ENCODE assay signal across 1 cellular context in the genomic region with DNA sequence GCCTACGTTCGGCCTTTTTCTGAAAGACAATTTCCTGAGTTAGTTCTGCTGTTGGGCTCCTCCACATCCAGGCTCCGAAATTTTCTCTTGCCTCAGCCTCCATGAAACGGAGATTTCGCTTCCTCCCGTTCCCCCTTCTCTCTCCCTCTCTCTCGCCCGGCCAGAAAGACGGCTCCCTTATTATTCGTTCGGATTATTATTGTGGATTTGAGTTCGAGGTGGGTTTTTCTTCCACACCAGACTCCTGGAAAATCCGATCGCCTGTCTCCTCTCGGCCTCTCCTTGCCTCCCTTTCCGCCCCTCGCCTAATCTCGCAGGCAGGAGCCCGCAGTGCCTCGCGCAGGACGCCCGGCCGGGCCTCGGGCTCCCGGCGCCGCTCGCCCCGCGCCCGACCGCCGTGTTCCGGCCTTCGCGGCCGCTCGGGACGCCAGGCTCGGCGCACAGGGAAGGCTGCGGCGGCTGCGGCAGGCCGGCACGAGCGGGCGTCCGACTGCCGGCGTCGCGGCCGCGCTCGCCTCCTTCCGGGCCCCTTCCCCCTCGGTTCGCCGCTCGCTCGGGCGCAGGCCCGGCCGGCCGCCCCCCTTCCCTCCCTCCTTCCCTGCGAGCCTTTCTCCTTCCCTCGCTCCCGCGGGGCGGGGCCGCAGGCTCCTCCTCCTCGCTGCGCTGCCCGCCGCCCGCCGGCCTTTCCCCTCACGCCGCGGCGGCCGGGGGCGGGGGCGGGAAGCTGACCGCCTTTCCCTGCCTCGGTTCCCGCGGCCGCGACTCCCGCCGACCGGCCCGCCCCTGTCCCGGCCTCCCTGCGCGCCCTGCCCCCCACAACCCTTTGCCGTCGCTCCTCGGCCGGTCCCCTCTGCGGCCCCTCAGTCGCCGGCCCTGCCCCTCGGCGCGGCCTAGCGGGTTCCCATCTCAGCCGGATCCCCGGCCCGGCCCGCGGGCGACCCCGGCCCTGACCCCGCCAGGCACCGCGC.
A peak's percentile ranks its signal among the peaks of the same experiment; 100 is the strongest.
TF ChIP-seq lines count a peak whose summit lies in the region.

A gene with protein sequence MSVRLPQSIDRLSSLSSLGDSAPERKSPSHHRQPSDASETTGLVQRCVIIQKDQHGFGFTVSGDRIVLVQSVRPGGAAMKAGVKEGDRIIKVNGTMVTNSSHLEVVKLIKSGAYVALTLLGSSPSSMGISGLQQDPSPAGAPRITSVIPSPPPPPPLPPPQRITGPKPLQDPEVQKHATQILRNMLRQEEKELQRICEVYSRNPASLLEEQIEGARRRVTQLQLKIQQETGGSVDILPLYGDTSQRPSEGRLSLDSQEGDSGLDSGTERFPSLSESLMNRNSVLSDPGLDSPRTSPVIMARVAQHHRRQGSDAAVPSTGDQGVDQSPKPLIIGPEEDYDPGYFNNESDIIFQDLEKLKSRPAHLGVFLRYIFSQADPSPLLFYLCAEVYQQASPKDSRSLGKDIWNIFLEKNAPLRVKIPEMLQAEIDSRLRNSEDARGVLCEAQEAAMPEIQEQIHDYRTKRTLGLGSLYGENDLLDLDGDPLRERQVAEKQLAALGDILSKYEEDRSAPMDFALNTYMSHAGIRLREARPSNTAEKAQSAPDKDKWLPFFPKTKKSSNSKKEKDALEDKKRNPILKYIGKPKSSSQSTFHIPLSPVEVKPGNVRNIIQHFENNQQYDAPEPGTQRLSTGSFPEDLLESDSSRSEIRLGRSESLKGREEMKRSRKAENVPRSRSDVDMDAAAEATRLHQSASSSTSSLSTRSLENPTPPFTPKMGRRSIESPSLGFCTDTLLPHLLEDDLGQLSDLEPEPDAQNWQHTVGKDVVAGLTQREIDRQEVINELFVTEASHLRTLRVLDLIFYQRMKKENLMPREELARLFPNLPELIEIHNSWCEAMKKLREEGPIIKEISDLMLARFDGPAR (N-terminal part only) (minus strand): TSS at position 492 of the 968 bp plus-strand sequence. CDS start 1,412 bp downstream, outside the sequence.

TF ChIP-seq in HepG2, 621 proteins besides CTCF, POLR2A, EP300 and RAD21 (continued from another document and continues in another):
- no peak for TF ChIP-seq AKNA (CRISPR knock-in tag; IDR thresholded peaks at IDR 0.05; ENCODE audit: borderline replicate concordance)
- no peak for TF ChIP-seq PTBP1 (IDR thresholded peaks at IDR 0.05; ENCODE audit: low read depth, low read length, poor library complexity, severe bottlenecking)
- TF ChIP-seq GLI4 (CRISPR knock-in tag; IDR thresholded peaks at IDR 0.05; ENCODE audit: borderline replicate concordance) = no peak
- no peak for TF ChIP-seq GTF3A (CRISPR knock-in tag; conservative IDR thresholded peaks at IDR 0.05)
- no peak for TF ChIP-seq ZNF44 (CRISPR knock-in tag; IDR thresholded peaks at IDR 0.05)
- TF ChIP-seq DBP (CRISPR knock-in tag; IDR thresholded peaks at IDR 0.05; ENCODE audit: not compliant biosample characterization) = no peak
- TF ChIP-seq TBP (CRISPR knock-in tag; IDR thresholded peaks at IDR 0.05) = no peak
- TF ChIP-seq ZNF549 (CRISPR knock-in tag; IDR thresholded peaks at IDR 0.05) = 0 out of 2 replicates have a peak, but pooled peaks have one; percentile 34
- no peak for TF ChIP-seq ZNF546 (CRISPR knock-in tag; conservative IDR thresholded peaks at IDR 0.05)
- TF ChIP-seq SIX4 (CRISPR knock-in tag; IDR thresholded peaks at IDR 0.05) = no peak
- no peak for TF ChIP-seq GATA4 (IDR thresholded peaks at IDR 0.05; ENCODE audit: borderline replicate concordance, low read depth)
- no peak for TF ChIP-seq CEBPG (CRISPR knock-in tag; IDR thresholded peaks at IDR 0.05)
- TF ChIP-seq, protein P1, sequence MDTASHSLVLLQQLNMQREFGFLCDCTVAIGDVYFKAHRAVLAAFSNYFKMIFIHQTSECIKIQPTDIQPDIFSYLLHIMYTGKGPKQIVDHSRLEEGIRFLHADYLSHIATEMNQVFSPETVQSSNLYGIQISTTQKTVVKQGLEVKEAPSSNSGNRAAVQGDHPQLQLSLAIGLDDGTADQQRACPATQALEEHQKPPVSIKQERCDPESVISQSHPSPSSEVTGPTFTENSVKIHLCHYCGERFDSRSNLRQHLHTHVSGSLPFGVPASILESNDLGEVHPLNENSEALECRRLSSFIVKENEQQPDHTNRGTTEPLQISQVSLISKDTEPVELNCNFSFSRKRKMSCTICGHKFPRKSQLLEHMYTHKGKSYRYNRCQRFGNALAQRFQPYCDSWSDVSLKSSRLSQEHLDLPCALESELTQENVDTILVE (CRISPR knock-in tag; IDR thresholded peaks at IDR 0.05) = peak; percentile 97; the same call in 1 of the 2 replicates
- peak; percentile 52; the same call in 1 of the 2 replicates for TF ChIP-seq DRAP1 (CRISPR knock-in tag; IDR thresholded peaks at IDR 0.05)
- no peak for TF ChIP-seq ZBTB26 (CRISPR knock-in tag; IDR thresholded peaks at IDR 0.05; ENCODE audit: borderline replicate concordance)
- no peak for TF ChIP-seq ZBTB7A (CRISPR knock-in tag; IDR thresholded peaks at IDR 0.05)
- TF ChIP-seq, protein P2, sequence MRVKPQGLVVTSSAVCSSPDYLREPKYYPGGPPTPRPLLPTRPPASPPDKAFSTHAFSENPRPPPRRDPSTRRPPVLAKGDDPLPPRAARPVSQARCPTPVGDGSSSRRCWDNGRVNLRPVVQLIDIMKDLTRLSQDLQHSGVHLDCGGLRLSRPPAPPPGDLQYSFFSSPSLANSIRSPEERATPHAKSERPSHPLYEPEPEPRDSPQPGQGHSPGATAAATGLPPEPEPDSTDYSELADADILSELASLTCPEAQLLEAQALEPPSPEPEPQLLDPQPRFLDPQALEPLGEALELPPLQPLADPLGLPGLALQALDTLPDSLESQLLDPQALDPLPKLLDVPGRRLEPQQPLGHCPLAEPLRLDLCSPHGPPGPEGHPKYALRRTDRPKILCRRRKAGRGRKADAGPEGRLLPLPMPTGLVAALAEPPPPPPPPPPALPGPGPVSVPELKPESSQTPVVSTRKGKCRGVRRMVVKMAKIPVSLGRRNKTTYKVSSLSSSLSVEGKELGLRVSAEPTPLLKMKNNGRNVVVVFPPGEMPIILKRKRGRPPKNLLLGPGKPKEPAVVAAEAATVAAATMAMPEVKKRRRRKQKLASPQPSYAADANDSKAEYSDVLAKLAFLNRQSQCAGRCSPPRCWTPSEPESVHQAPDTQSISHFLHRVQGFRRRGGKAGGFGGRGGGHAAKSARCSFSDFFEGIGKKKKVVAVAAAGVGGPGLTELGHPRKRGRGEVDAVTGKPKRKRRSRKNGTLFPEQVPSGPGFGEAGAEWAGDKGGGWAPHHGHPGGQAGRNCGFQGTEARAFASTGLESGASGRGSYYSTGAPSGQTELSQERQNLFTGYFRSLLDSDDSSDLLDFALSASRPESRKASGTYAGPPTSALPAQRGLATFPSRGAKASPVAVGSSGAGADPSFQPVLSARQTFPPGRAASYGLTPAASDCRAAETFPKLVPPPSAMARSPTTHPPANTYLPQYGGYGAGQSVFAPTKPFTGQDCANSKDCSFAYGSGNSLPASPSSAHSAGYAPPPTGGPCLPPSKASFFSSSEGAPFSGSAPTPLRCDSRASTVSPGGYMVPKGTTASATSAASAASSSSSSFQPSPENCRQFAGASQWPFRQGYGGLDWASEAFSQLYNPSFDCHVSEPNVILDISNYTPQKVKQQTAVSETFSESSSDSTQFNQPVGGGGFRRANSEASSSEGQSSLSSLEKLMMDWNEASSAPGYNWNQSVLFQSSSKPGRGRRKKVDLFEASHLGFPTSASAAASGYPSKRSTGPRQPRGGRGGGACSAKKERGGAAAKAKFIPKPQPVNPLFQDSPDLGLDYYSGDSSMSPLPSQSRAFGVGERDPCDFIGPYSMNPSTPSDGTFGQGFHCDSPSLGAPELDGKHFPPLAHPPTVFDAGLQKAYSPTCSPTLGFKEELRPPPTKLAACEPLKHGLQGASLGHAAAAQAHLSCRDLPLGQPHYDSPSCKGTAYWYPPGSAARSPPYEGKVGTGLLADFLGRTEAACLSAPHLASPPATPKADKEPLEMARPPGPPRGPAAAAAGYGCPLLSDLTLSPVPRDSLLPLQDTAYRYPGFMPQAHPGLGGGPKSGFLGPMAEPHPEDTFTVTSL (CRISPR knock-in tag; IDR thresholded peaks at IDR 0.05; ENCODE audit: borderline replicate concordance) = no peak
- no peak for TF ChIP-seq ZNF20 (CRISPR knock-in tag; IDR thresholded peaks at IDR 0.05)
- TF ChIP-seq ZSCAN25 (CRISPR knock-in tag; IDR thresholded peaks at IDR 0.05) = 0 out of 2 replicates have a peak, but pooled peaks have one; percentile 20
- TF ChIP-seq SNAPC2 (CRISPR knock-in tag; IDR thresholded peaks at IDR 0.05) = no peak
- TF ChIP-seq MAFK (conservative IDR thresholded peaks at IDR 0.05 in 1 of 2, IDR thresholded peaks at IDR 0.05 in 1 of 2; ENCODE audit: low read length in 2 of 2) = no peak
- peak; percentile 22; the same call in 1 of the 2 replicates for TF ChIP-seq KDM5B (CRISPR knock-in tag; IDR thresholded peaks at IDR 0.05; ENCODE audit: borderline replicate concordance)
- TF ChIP-seq KAT2B (IDR thresholded peaks at IDR 0.05; ENCODE audit: borderline replicate concordance, low read depth, low read length) = no peak
- TF ChIP-seq NRL (CRISPR knock-in tag; IDR thresholded peaks at IDR 0.05; ENCODE audit: borderline replicate concordance) = no peak; the same call in 1 of the 2 replicates
- TF ChIP-seq ZSCAN22 (CRISPR knock-in tag; IDR thresholded peaks at IDR 0.05) = no peak
- TF ChIP-seq, protein P3, sequence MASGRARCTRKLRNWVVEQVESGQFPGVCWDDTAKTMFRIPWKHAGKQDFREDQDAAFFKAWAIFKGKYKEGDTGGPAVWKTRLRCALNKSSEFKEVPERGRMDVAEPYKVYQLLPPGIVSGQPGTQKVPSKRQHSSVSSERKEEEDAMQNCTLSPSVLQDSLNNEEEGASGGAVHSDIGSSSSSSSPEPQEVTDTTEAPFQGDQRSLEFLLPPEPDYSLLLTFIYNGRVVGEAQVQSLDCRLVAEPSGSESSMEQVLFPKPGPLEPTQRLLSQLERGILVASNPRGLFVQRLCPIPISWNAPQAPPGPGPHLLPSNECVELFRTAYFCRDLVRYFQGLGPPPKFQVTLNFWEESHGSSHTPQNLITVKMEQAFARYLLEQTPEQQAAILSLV (CRISPR knock-in tag; IDR thresholded peaks at IDR 0.05; ENCODE audit: borderline replicate concordance) = peak; percentile 25; the same call in 1 of the 2 replicates
- no peak for TF ChIP-seq AGO1 (IDR thresholded peaks at IDR 0.05; ENCODE audit: low read depth, low read length, poor library complexity, severe bottlenecking)
- TF ChIP-seq ZNF781 (CRISPR knock-in tag; IDR thresholded peaks at IDR 0.05; ENCODE audit: borderline replicate concordance, not compliant biosample characterization) = no peak
- no peak for TF ChIP-seq ATAD3A (CRISPR knock-in tag; IDR thresholded peaks at IDR 0.05)
- no peak for TF ChIP-seq IRX3 (CRISPR knock-in tag; IDR thresholded peaks at IDR 0.05; ENCODE audit: borderline replicate concordance, low read depth)
- TF ChIP-seq ZNF513 (CRISPR knock-in tag; conservative IDR thresholded peaks at IDR 0.05) = no peak
